In genomic region chr5:33925278-33925677, GRCh38 we compare ENCODE assay signal across 37 cellular contexts. TPM values are rescaled to one million over a fixed set of nuclear protein-coding genes. Genes with fewer than 3 reads are reported as not detected.
"Had no signal": no experiment of that assay in that cellular context is flagged by ENCODE, and none has a peak within 500 bp of the region (broad histone marks: within the 10 kb centered on the region; RNA-seq: fewer than 3 reads in every experiment).

No MANE protein-coding gene starts in this region.

- FAIRE-seq: TTC549 had no signal

- ATAC-seq: activated CD4-positive, CD25-positive, alpha-beta regulatory T cell treated with anti-CD3 and anti-CD28 coated beads, Interleukin-2, amount 50 U/mL, for 24 hours; effector memory CD8-positive, alpha-beta T cell; gastroesophageal sphincter; natural killer cell; stimulated activated memory B cell treated with anti-CD40 and anti-IgM and Interleukin-4, amounts not matched to agents 10 μg/mL and 1 μg/mL and 100 μg/mL, for 72 hours; stimulated activated naive CD8-positive, alpha-beta T cell treated with anti-CD3 and anti-CD28 coated beads, Interleukin-15, amount 100 ng/mL, for 72 hours had no signal

- H3K36me3 ChIP-seq: ascending aorta, cardiac muscle cell, gastroesophageal sphincter, left ventricle myocardium inferior, neural progenitor cell, right atrium auricular region, upper lobe of left lung, vagina, WERI-Rb-1 had no signal

- H3K4me3 ChIP-seq: ascending aorta, cardiac muscle cell, gastroesophageal sphincter, hepatocyte, left ventricle myocardium inferior, lung, neural progenitor cell, right atrium auricular region, smooth muscle cell, upper lobe of left lung, vagina had no signal

- H3K4me1 ChIP-seq: ascending aorta, gastroesophageal sphincter, left ventricle myocardium inferior, parathyroid adenoma, right atrium auricular region, upper lobe of left lung, vagina had no signal

- H3K79me2 ChIP-seq: hepatocyte, parathyroid adenoma had no signal

- H3K9me3 ChIP-seq: ascending aorta, gastroesophageal sphincter, left ventricle myocardium inferior, right atrium auricular region, upper lobe of left lung, vagina had no signal

- H3K4me2 ChIP-seq: hepatocyte, neural progenitor cell, smooth muscle cell had no signal

- H3K27me3 ChIP-seq: ascending aorta, cardiac muscle cell, gastroesophageal sphincter, hepatocyte, neural progenitor cell, right atrium auricular region, upper lobe of left lung, vagina had no signal

- H3K27ac ChIP-seq: ascending aorta, cardiac muscle cell, gastroesophageal sphincter, hepatocyte, left ventricle myocardium inferior, neural progenitor cell, parathyroid adenoma, right atrium auricular region, upper lobe of left lung, vagina, WERI-Rb-1 had no signal

- H2AFZ ChIP-seq: hepatocyte, neural progenitor cell, parathyroid adenoma had no signal

- DNase-seq: activated CD4-positive, alpha-beta memory T cell treated with anti-CD3 and anti-CD28 coated beads for 36 hours; activated CD4-positive, alpha-beta T cell treated with anti-CD3 and anti-CD28 coated beads, Interleukin-2, amount 10 ng/mL, durations not matched to agents 24 days and 14 days; activated CD8-positive, alpha-beta memory T cell treated with anti-CD3 and anti-CD28 coated beads, Interleukin-2, amount 50 U/mL, for 4 hours; activated gamma-delta T cell; activated naive CD4-positive, alpha-beta T cell treated with anti-CD3 and anti-CD28 coated beads, Interleukin-2, amount 10 ng/mL, durations not matched to agents 7 days and 5 days; activated naive CD8-positive, alpha-beta T cell treated with anti-CD3 and anti-CD28 coated beads, Interleukin-2, amount 10 ng/mL, durations not matched to agents 7 days and 5 days; activated T-cell treated with anti-CD3 and anti-CD28 coated beads, Interleukin-2, amount 50 U/mL, for 1 hour; cerebellar nuclear complex; cortex of kidney; effector memory CD8-positive, alpha-beta T cell; erythroblast; islet precursor cell; left ventricle myocardium inferior; mesendoderm; natural killer cell; occipital lobe; stimulated activated CD4-positive, alpha-beta T cell treated with anti-CD3 and anti-CD28 coated beads, Interleukin-1b, Interleukin-23, amount 100 ng/mL, for 48 hours; stimulated activated CD4-positive, alpha-beta T cell treated with anti-CD3 and anti-CD28 coated beads, Interleukin-4, amount 100 ng/mL, for 4 hours; stimulated activated CD8-positive, alpha-beta memory T cell treated with anti-CD3 and anti-CD28 coated beads, Interleukin-4, amount 100 ng/mL, for 48 hours; stimulated activated naive CD8-positive, alpha-beta T cell treated with anti-CD3 and anti-CD28 coated beads, Interleukin-15, amount 100 ng/mL, for 72 hours; substantia nigra; upper lobe of left lung; WERI-Rb-1 had no signal

- H3K9ac ChIP-seq: neural progenitor cell, parathyroid adenoma had no signal

RNA-seq across cellular contexts. Expression of gene RXFP3, which starts 10.9 kb away (rescaled TPM):
- polyA plus RNA-seq: cardiac muscle cell, hepatocyte, lung, thymus had no signal
